In genomic region chr16:90077240-90077756, GRCh38 we compare ENCODE assay signal across 8 cellular contexts. TPM values are rescaled to one million over a fixed set of nuclear protein-coding genes. Genes with fewer than 3 reads are reported as not detected.
DNase-seq lines count a peak whose midpoint lies in the region; ATAC-seq and TF ChIP-seq lines count a peak whose summit lies in the region.

Gene PRDM7, minus strand, starts transcription at chr16:90077331. Its CDS starts 1,421 bp downstream, at chr16:90075910.

- H3K4me3 Mint-ChIP-seq in neural progenitor cell = peak within 1 kb of the TSS; percentile 87
- H3K4me3 Mint-ChIP-seq in stimulated activated naive CD8-positive, alpha-beta T cell treated with anti-CD3 and anti-CD28 coated beads, Interleukin-15, amount 100 ng/mL, for 72 hours = peak within 1 kb of the TSS; percentile 90 to 94

- H3K9ac ChIP-seq in GM23248 (peak within 1 kb of the TSS; percentile 70), neural progenitor cell (no peak within 1 kb of the TSS)

- H3K27ac Mint-ChIP-seq in neural progenitor cell = peak within 1 kb of the TSS; percentile 8
- H3K27ac Mint-ChIP-seq in stimulated activated naive CD8-positive, alpha-beta T cell treated with anti-CD3 and anti-CD28 coated beads, Interleukin-15, amount 100 ng/mL, for 72 hours = peak within 1 kb of the TSS; percentile 34 to 91

- peak; percentile 92 for DNase-seq in DMS53 treated with DMSO at 0.1 percent for 48 hours (lab: John Stamatoyannopoulos, UW; ENCODE audit: unreplicated experiment)
- peak; percentile 96 for DNase-seq in GM23248
- DNase-seq in LHCN-M2 (ENCODE audit: low read depth) = peak; percentile 87
- peak; percentile 98 for DNase-seq in SHP77 treated with DMSO at 0.1 percent for 48 hours (lab: John Stamatoyannopoulos, UW)
- peak; percentile 91 for DNase-seq in activated gamma-delta T cell treated with anti-CD3 and anti-CD28 coated beads, Interleukin-2, amount 50 U/mL, for 16 hours (ENCODE audit: low read depth)
- peak; percentile 94 for DNase-seq in foreskin melanocyte
- peak; percentile 96 for DNase-seq in neural progenitor cell (ENCODE audit: low spot score)
- peak; percentile 95 to 98 for DNase-seq in stimulated activated naive CD8-positive, alpha-beta T cell treated with anti-CD3 and anti-CD28 coated beads, Interleukin-15, amount 100 ng/mL, for 72 hours

- no peaks in the 10 kb centered on the region for H3K9me2 ChIP-seq in GM23248 (ENCODE audit: insufficient read depth)

- ATAC-seq in stimulated activated naive CD8-positive, alpha-beta T cell treated with anti-CD3 and anti-CD28 coated beads, Interleukin-15, amount 100 ng/mL, for 72 hours = peak; percentile 96

- peak within 1 kb of the TSS; percentile 73 for H3K4me3 ChIP-seq in GM23248
- peak within 1 kb of the TSS; percentile 38 for H3K4me3 ChIP-seq in neural progenitor cell

- peaks cover 13% of the 10 kb centered on the region for H3K9me3 Mint-ChIP-seq in neural progenitor cell
- H3K9me3 Mint-ChIP-seq in stimulated activated naive CD8-positive, alpha-beta T cell treated with anti-CD3 and anti-CD28 coated beads, Interleukin-15, amount 100 ng/mL, for 72 hours = no peaks in the 10 kb centered on the region

- H3K36me3 Mint-ChIP-seq in neural progenitor cell = no peaks in the 10 kb centered on the region

- H3K4me2 ChIP-seq in GM23248 (ENCODE audit: unreplicated experiment) (peak within 1 kb of the TSS; percentile 92), neural progenitor cell (peak within 1 kb of the TSS; percentile 73)

- in situ Hi-C loops in GM23248 (cut with MboI) = no loop called here

- no peak for TF ChIP-seq CTCF in neural progenitor cell (IDR thresholded peaks at IDR 0.05)

- H3K9me3 ChIP-seq in GM23248 (ENCODE audit: low read depth) = no peaks in the 10 kb centered on the region
- no peaks in the 10 kb centered on the region for H3K9me3 ChIP-seq in neural progenitor cell (ENCODE audit: low read depth)

- H3K27ac ChIP-seq in GM23248 = no peak within 1 kb of the TSS
- H3K27ac ChIP-seq in neural progenitor cell = no peak within 1 kb of the TSS

- H3F3A ChIP-seq in GM23248 (ENCODE audit: insufficient read depth) (peaks cover 5% of the 10 kb centered on the region; the same call in 1 of the 2 replicates), neural progenitor cell (ENCODE audit: low read depth) (no peaks in the 10 kb centered on the region)

- 0 to 1% methylated on average over 27 to 32 of the region's 32 CpGs for WGBS in GM23248 (ENCODE audit: low coverage in 1 of 2, low lambda C conversion rate in 2 of 2, missing lambda C conversion rate in 2 of 2), 2 experiments

- H4K20me1 ChIP-seq in GM23248 (ENCODE audit: insufficient read depth) (no peaks in the 10 kb centered on the region), neural progenitor cell (ENCODE audit: low read depth) (no peaks in the 10 kb centered on the region)

- H3K27me3 ChIP-seq in GM23248 (replicated peaks; ENCODE audit: insufficient read depth) (0 out of 2 replicates have a peak, but pooled peaks cover 4% of the 10 kb centered on the region), neural progenitor cell (peaks cover 63% of the 10 kb centered on the region)

- H3K79me2 ChIP-seq in GM23248 (ENCODE audit: insufficient read depth) (no peaks in the 10 kb centered on the region), neural progenitor cell (ENCODE audit: low read depth) (no peaks in the 10 kb centered on the region)

- no peaks in the 10 kb centered on the region for H3K4me1 ChIP-seq in GM23248 (ENCODE audit: insufficient read depth)
- H3K4me1 ChIP-seq in neural progenitor cell = no peaks in the 10 kb centered on the region

- H3K36me3 ChIP-seq in GM23248 (ENCODE audit: low read depth) = no peaks in the 10 kb centered on the region
- H3K36me3 ChIP-seq in neural progenitor cell = no peaks in the 10 kb centered on the region

- H3K27me3 Mint-ChIP-seq in neural progenitor cell (ENCODE audit: insufficient read depth, low read depth) = peaks cover 21% of the 10 kb centered on the region
- peaks cover 20% of the 10 kb centered on the region for H3K27me3 Mint-ChIP-seq in stimulated activated naive CD8-positive, alpha-beta T cell treated with anti-CD3 and anti-CD28 coated beads, Interleukin-15, amount 100 ng/mL, for 72 hours

- H2AFZ ChIP-seq in GM23248 (peak within 1 kb of the TSS; percentile 91), neural progenitor cell (replicated peaks) (peak within 1 kb of the TSS; percentile 91)

- peaks cover 18% of the 10 kb centered on the region for H3K4me1 Mint-ChIP-seq in neural progenitor cell
- H3K4me1 Mint-ChIP-seq in stimulated activated naive CD8-positive, alpha-beta T cell treated with anti-CD3 and anti-CD28 coated beads, Interleukin-15, amount 100 ng/mL, for 72 hours = peaks cover 36% of the 10 kb centered on the region

RNA-seq across cellular contexts. Expression of gene PRDM7, which starts in this region (rescaled TPM):
- total RNA-seq in GM23248 (2014; rRNA removed; shearing (Covaris generic)) = not detected in 2 replicates
- not detected in 2 replicates for polyA plus RNA-seq in GM23248 (2016; fragmentation: Nextera tagmentation; extraction: Ambion mirVana)
- total RNA-seq in LHCN-M2 (2014; rRNA removed) (not detected in 2 replicates), neural progenitor cell (ENCODE audit: low replicate concordance) (not detected in 2 replicates)
- not detected for polyA plus RNA-seq in LHCN-M2 (2012)

Comparison
In these comparisons a context has a peak if more than half of its experiments do, and no peak if none do; other contexts are left out.
1. Peak in DNase-seq, H3K4me3 ChIP-seq, H3K9ac ChIP-seq and H3K4me2 ChIP-seq in GM23248; RNA of the gene not detected or under 1 TPM.
2. Peak in DNase-seq in LHCN-M2; RNA of the gene not detected or under 1 TPM.
3. Peak in DNase-seq, H3K4me3 ChIP-seq and H3K4me2 ChIP-seq in neural progenitor cell; RNA of the gene not detected or under 1 TPM.